ENCODE assay signal across 9 cellular contexts in the genomic region with DNA sequence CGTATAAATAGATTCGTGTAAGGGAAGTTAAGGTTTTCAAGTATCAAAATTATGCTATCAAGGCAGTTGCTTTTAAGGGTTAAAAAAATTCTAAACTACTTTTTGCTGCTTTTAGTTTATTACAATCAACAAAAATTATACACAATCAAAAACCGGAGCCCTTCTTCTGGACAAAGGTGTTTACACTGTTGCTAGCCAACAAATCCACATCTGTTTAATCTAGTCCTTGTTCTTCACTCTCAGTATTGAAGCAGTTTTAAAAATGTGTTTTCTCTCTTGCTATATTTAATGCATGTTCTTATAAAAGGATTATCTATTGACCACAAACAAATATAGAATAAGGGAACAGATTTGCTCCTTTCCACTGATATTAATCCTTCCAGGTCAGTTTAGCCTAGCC. TPM values are rescaled to one million over a fixed set of nuclear protein-coding genes. Genes with fewer than 3 reads are reported as not detected.
A peak's percentile ranks its signal among the peaks of the same experiment; 100 is the strongest.
DNase-seq lines count a peak whose midpoint lies in the region; ATAC-seq and TF ChIP-seq lines count a peak whose summit lies in the region.
"Had no signal": no experiment of that assay in that cellular context is flagged by ENCODE, and none has a peak within 500 bp of the region (broad histone marks: within the 10 kb centered on the region; RNA-seq: fewer than 3 reads in every experiment).

No MANE protein-coding gene starts in this region.

- H3K4me3 ChIP-seq in liver (ENCODE audit: low read depth in 1 of 3, low read length in 3 of 3) = peak overlapping the region; percentile 83 to 94 (median 84)
- H3K4me3 ChIP-seq in urinary bladder (ENCODE audit: low read depth, low read length) = peak overlapping the region; percentile 37

- no peaks in the 10 kb centered on the region for H3K27me3 ChIP-seq in liver (ENCODE audit: control insufficient read depth in 4 of 4, insufficient read depth in 4 of 4, low read length in 3 of 4)

- H3K4me1 ChIP-seq in liver (ENCODE audit: control insufficient read depth in 4 of 4, insufficient read depth in 4 of 4, low read length in 3 of 4) (peaks cover 7 to 54% (median 36%) of the 10 kb centered on the region in 4 donors), urinary bladder (ENCODE audit: insufficient read depth) (peaks cover 2% of the 10 kb centered on the region)

- no peaks in the 10 kb centered on the region for H3K9me3 Mint-ChIP-seq in activated naive CD4-positive, alpha-beta T cell treated with anti-CD3 and anti-CD28 coated beads, Interleukin-2, amount 50 U/mL, for 24 hours
- H3K9me3 Mint-ChIP-seq in activated naive CD8-positive, alpha-beta T cell treated with anti-CD3 and anti-CD28 coated beads, Interleukin-2, amount 10 ng/mL, durations not matched to agents 7 days and 5 days = no peaks in the 10 kb centered on the region

- H3K36me3 ChIP-seq in liver (ENCODE audit: control insufficient read depth in 4 of 4, insufficient read depth in 3 of 4, low read depth in 1 of 4, low read length in 3 of 4) = peaks cover 0 to 6% (median under 1%) of the 10 kb centered on the region in 4 donors
- peaks cover 5% of the 10 kb centered on the region for H3K36me3 ChIP-seq in urinary bladder (ENCODE audit: insufficient read depth)

- H3K4me3 Mint-ChIP-seq in activated naive CD4-positive, alpha-beta T cell treated with anti-CD3 and anti-CD28 coated beads, Interleukin-2, amount 50 U/mL, for 24 hours = peak overlapping the region; percentile 96
- H3K4me3 Mint-ChIP-seq in activated naive CD8-positive, alpha-beta T cell treated with anti-CD3 and anti-CD28 coated beads, Interleukin-2, amount 10 ng/mL, durations not matched to agents 7 days and 5 days = peak overlapping the region; percentile 96

- no peak for ATAC-seq in activated naive CD8-positive, alpha-beta T cell treated with anti-CD3 and anti-CD28 coated beads, Interleukin-2, amount 10 ng/mL, durations not matched to agents 7 days and 5 days (ENCODE audit: low read depth)

- no peak overlapping the region for H3K27ac Mint-ChIP-seq in activated naive CD4-positive, alpha-beta T cell treated with anti-CD3 and anti-CD28 coated beads, Interleukin-2, amount 50 U/mL, for 24 hours
- no peak overlapping the region for H3K27ac Mint-ChIP-seq in activated naive CD8-positive, alpha-beta T cell treated with anti-CD3 and anti-CD28 coated beads, Interleukin-2, amount 10 ng/mL, durations not matched to agents 7 days and 5 days

- DNase-seq in activated naive CD4-positive, alpha-beta T cell treated with Interleukin-2 at 50 U/mL for 16 hours = no peak
- DNase-seq in activated naive CD8-positive, alpha-beta T cell treated with anti-CD3 and anti-CD28 coated beads, Interleukin-2, amount 10 ng/mL, durations not matched to agents 7 days and 5 days = no peak
- DNase-seq in NCI-H1436 (lab: John Stamatoyannopoulos, UW) (no peak), LoVo (ENCODE audit: low spot score) (no peak), pons (ENCODE audit: low spot score) (no peak)
- DNase-seq: stimulated activated CD4-positive, alpha-beta T cell treated with anti-CD3 and anti-CD28 coated beads, Interleukin-12 subunit alpha, Interleukin-12 subunit beta, amount 100 ng/mL, for 4 hours had no signal

- POLR2A ChIA-PET in activated naive CD8-positive, alpha-beta T cell treated with anti-CD3 and anti-CD28 coated beads, Interleukin-2, amount 10 ng/mL, durations not matched to agents 7 days and 5 days (lab: Charles Lee) = interaction anchor here (1.1 kb wide), 1 partner anchor 83 kb away, joined by 3 read pairs; no protein-coding TSS in a partner anchor

- peaks cover 31% of the 10 kb centered on the region for H3K36me3 Mint-ChIP-seq in activated naive CD4-positive, alpha-beta T cell treated with anti-CD3 and anti-CD28 coated beads, Interleukin-2, amount 50 U/mL, for 24 hours
- H3K36me3 Mint-ChIP-seq in activated naive CD8-positive, alpha-beta T cell treated with anti-CD3 and anti-CD28 coated beads, Interleukin-2, amount 10 ng/mL, durations not matched to agents 7 days and 5 days = peaks cover 52% of the 10 kb centered on the region

- no peaks in the 10 kb centered on the region for H3K27me3 Mint-ChIP-seq in activated naive CD4-positive, alpha-beta T cell treated with anti-CD3 and anti-CD28 coated beads, Interleukin-2, amount 50 U/mL, for 24 hours
- H3K27me3 Mint-ChIP-seq in activated naive CD8-positive, alpha-beta T cell treated with anti-CD3 and anti-CD28 coated beads, Interleukin-2, amount 10 ng/mL, durations not matched to agents 7 days and 5 days = no peaks in the 10 kb centered on the region

- H3K9ac ChIP-seq in liver (ENCODE audit: low read depth in 1 of 2, low read length in 2 of 2) = peak overlapping the region; percentile 88 to 98

- peaks cover 70% of the 10 kb centered on the region for H3K4me1 Mint-ChIP-seq in activated naive CD4-positive, alpha-beta T cell treated with anti-CD3 and anti-CD28 coated beads, Interleukin-2, amount 50 U/mL, for 24 hours
- peaks cover 40% of the 10 kb centered on the region for H3K4me1 Mint-ChIP-seq in activated naive CD8-positive, alpha-beta T cell treated with anti-CD3 and anti-CD28 coated beads, Interleukin-2, amount 10 ng/mL, durations not matched to agents 7 days and 5 days

- H3K27ac ChIP-seq in liver (ENCODE audit: low read depth in 1 of 2, low read length in 2 of 2) (peak overlapping the region; percentile 100), urinary bladder (ENCODE audit: low read depth) (no peak overlapping the region)

- WGBS in liver = 6% methylated on average over 3 of the region's 3 CpGs
- WGBS in urinary bladder = 10% methylated on average over 3 of the region's 3 CpGs

- no peaks in the 10 kb centered on the region for H3K9me3 ChIP-seq in liver (ENCODE audit: control insufficient read depth in 4 of 4, low read length in 3 of 4)

- TF ChIP-seq RAD21 in liver (IDR thresholded peaks at IDR 0.05) = no peak

- no peak for TF ChIP-seq CTCF in liver (IDR thresholded peaks at IDR 0.05; ENCODE audit: low read depth, low read length, missing input control)

TF ChIP-seq in liver, 16 proteins besides CTCF, POLR2A, EP300 and RAD21:
- TF ChIP-seq GABPA (IDR thresholded peaks at IDR 0.05 in 1 of 2, conservative IDR thresholded peaks at IDR 0.05 in 1 of 2) = no peak
- TF ChIP-seq, protein P1, sequence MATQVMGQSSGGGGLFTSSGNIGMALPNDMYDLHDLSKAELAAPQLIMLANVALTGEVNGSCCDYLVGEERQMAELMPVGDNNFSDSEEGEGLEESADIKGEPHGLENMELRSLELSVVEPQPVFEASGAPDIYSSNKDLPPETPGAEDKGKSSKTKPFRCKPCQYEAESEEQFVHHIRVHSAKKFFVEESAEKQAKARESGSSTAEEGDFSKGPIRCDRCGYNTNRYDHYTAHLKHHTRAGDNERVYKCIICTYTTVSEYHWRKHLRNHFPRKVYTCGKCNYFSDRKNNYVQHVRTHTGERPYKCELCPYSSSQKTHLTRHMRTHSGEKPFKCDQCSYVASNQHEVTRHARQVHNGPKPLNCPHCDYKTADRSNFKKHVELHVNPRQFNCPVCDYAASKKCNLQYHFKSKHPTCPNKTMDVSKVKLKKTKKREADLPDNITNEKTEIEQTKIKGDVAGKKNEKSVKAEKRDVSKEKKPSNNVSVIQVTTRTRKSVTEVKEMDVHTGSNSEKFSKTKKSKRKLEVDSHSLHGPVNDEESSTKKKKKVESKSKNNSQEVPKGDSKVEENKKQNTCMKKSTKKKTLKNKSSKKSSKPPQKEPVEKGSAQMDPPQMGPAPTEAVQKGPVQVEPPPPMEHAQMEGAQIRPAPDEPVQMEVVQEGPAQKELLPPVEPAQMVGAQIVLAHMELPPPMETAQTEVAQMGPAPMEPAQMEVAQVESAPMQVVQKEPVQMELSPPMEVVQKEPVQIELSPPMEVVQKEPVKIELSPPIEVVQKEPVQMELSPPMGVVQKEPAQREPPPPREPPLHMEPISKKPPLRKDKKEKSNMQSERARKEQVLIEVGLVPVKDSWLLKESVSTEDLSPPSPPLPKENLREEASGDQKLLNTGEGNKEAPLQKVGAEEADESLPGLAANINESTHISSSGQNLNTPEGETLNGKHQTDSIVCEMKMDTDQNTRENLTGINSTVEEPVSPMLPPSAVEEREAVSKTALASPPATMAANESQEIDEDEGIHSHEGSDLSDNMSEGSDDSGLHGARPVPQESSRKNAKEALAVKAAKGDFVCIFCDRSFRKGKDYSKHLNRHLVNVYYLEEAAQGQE (IDR thresholded peaks at IDR 0.05) = peak; percentile 10

RNA-seq across cellular contexts. Expression of a gene that starts 2.5 kb away (rescaled TPM):
- total RNA-seq in activated naive CD8-positive, alpha-beta T cell treated with anti-CD3 and anti-CD28 coated beads, Interleukin-2, amount 10 ng/mL, durations not matched to agents 7 days and 5 days = 10 to 100 TPM; 14.9 to 15.6 TPM
- total RNA-seq in liver (10 to 100 TPM; 13.2 to 14.3 TPM), urinary bladder (42.1 TPM)
- polyA plus RNA-seq in liver (1 to 10 TPM; 3.4 to 4.3 TPM), urinary bladder (11.0 TPM)
